ENCODE assay signal across 19 cellular contexts in genomic region chr7:18889436-18889835, GRCh38.
"Had no signal": no experiment of that assay in that cellular context is flagged by ENCODE, and none has a peak within 500 bp of the region (broad histone marks: within the 10 kb centered on the region; RNA-seq: fewer than 3 reads in every experiment).

No MANE protein-coding gene starts in this region.

- H3K9me3 Mint-ChIP-seq: brain, nephron progenitor cell had no signal

- H3K36me3 ChIP-seq: colonic mucosa, right atrium auricular region, tibial artery, uterus had no signal

- H3K27me3 ChIP-seq: colonic mucosa, right atrium auricular region, tibial artery, uterus had no signal

- DNase-seq: activated naive CD8-positive, alpha-beta T cell treated with anti-CD3 and anti-CD28 coated beads for 36 hours; amygdala; central memory CD4-positive, alpha-beta T cell; colonic mucosa; effector CD4-positive, alpha-beta T cell; foreskin fibroblast; head of caudate nucleus; kidney glomerular epithelial cell; nephron progenitor cell; occipital lobe; stimulated activated CD4-positive, alpha-beta T cell treated with anti-CD3 and anti-CD28 coated beads, Interleukin-2, amount 100 ng/mL, for 48 hours; stimulated activated naive B cell treated with anti-CD40 and anti-IgM and Interleukin-4, amounts not matched to agents 10 μg/mL and 1 μg/mL and 100 μg/mL, for 72 hours; tibial artery; uterus had no signal

- H3K9me3 ChIP-seq: colonic mucosa, right atrium auricular region, tibial artery, uterus had no signal

- H3K4me3 ChIP-seq: colonic mucosa, right atrium auricular region, tibial artery, uterus had no signal

- H3K4me1 Mint-ChIP-seq: activated naive CD8-positive, alpha-beta T cell treated with anti-CD3 and anti-CD28 coated beads for 36 hours; brain; stimulated activated naive B cell treated with anti-CD40 and anti-IgM and Interleukin-4, amounts not matched to agents 10 μg/mL and 1 μg/mL and 100 μg/mL, for 72 hours had no signal

- H3K27me3 Mint-ChIP-seq: activated naive CD8-positive, alpha-beta T cell treated with anti-CD3 and anti-CD28 coated beads for 36 hours; brain; progenitor cell of endocrine pancreas; stimulated activated naive B cell treated with anti-CD40 and anti-IgM and Interleukin-4, amounts not matched to agents 10 μg/mL and 1 μg/mL and 100 μg/mL, for 72 hours had no signal

- H3K4me1 ChIP-seq: colonic mucosa, tibial artery, uterus had no signal

- H3K4me3 Mint-ChIP-seq: activated naive CD8-positive, alpha-beta T cell treated with anti-CD3 and anti-CD28 coated beads for 36 hours; activated T-helper 1 cell treated with anti-CD3 and anti-CD28 coated beads, Interleukin-12 subunit alpha, Interleukin-12 subunit beta, Interleukin-2, Interleukin-4 antibody, amounts not matched to agents 30 ng/mL and 10 ng/mL and 1 ng/mL, durations not matched to agents 14 hours and 24 hours and 36 hours; brain; mesothelial cell of epicardium; nephron progenitor cell; stimulated activated naive B cell treated with anti-CD40 and anti-IgM and Interleukin-4, amounts not matched to agents 10 μg/mL and 1 μg/mL and 100 μg/mL, for 72 hours had no signal

- ATAC-seq: stimulated activated naive B cell treated with anti-CD40 and anti-IgM and Interleukin-4, amounts not matched to agents 10 μg/mL and 1 μg/mL and 100 μg/mL, for 72 hours had no signal

- H3K27ac ChIP-seq: colonic mucosa, right atrium auricular region, tibial artery, uterus had no signal

- H3K36me3 Mint-ChIP-seq: activated naive CD8-positive, alpha-beta T cell treated with anti-CD3 and anti-CD28 coated beads for 36 hours; brain; mesothelial cell of epicardium had no signal

- H3K27ac Mint-ChIP-seq: activated naive CD8-positive, alpha-beta T cell treated with anti-CD3 and anti-CD28 coated beads for 36 hours; activated T-helper 1 cell treated with anti-CD3 and anti-CD28 coated beads, Interleukin-12 subunit alpha, Interleukin-12 subunit beta, Interleukin-2, Interleukin-4 antibody, amounts not matched to agents 30 ng/mL and 10 ng/mL and 1 ng/mL, durations not matched to agents 14 hours and 24 hours and 36 hours; brain; nephron progenitor cell; progenitor cell of endocrine pancreas; stimulated activated naive B cell treated with anti-CD40 and anti-IgM and Interleukin-4, amounts not matched to agents 10 μg/mL and 1 μg/mL and 100 μg/mL, for 72 hours had no signal
